ENCODE assay signal across 1 cellular context in the genomic region with DNA sequence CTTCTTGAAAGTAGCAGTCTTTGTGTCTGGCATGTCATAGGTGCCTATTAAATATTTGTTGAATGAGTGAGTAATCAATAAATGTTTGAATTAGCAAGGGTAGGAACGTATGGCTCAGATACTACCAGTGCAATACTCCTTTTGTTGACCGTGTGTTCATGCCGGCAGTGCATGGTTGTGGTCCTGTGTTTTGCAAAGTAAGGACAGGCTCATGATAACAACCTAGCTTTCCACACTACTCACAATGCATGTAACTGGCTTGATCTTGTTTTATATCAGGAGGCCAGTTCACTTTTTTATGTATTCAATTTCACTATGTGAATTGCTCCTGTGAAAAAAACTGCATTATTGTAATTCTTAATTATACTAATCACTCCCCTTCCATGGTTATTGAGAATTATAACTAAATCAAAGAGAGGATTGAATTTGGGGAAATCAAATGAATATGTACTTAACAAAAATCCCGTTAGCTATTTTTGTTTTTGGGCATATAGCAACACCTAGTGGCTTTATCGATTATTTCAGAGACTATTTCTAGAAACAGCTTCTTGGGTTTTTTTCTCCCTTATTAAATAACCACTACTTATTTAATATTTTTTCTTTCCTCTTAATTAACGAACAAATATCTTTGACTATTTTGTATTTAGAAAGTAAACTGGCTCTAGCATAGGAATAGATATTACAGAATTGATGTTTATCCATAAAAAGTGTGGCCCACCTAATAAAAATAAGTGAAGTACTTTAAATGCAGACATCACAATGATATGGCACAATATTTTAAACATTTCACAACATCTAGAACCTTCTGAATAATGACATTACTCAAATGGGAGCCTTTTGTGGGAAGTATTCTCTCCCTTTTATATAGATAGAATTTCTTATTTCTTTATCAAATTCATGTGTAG.
TF ChIP-seq lines count a peak whose summit lies in the region.

No MANE protein-coding gene starts in this region.

TF ChIP-seq in SK-N-SH treated with all-trans-retinoic acid at 6 μM for 48 hours, 23 proteins besides CTCF, POLR2A, EP300 and RAD21 (continued from another document):
- TF ChIP-seq CREB5 (CRISPR knock-in tag; IDR thresholded peaks at IDR 0.05; ENCODE audit: low read depth) (no peak), ZFP30 (CRISPR knock-in tag; IDR thresholded peaks at IDR 0.05) (no peak), CSRNP3 (CRISPR knock-in tag; IDR thresholded peaks at IDR 0.05) (no peak), ZNF8 (CRISPR knock-in tag; IDR thresholded peaks at IDR 0.05) (no peak), RARB (CRISPR knock-in tag; IDR thresholded peaks at IDR 0.05) (no peak), CSDC2 (CRISPR knock-in tag; IDR thresholded peaks at IDR 0.05) (no peak), ZNF70 (CRISPR knock-in tag; IDR thresholded peaks at IDR 0.05) (no peak), GLIS3 (CRISPR knock-in tag; IDR thresholded peaks at IDR 0.05) (no peak)
- TF ChIP-seq, protein P1, sequence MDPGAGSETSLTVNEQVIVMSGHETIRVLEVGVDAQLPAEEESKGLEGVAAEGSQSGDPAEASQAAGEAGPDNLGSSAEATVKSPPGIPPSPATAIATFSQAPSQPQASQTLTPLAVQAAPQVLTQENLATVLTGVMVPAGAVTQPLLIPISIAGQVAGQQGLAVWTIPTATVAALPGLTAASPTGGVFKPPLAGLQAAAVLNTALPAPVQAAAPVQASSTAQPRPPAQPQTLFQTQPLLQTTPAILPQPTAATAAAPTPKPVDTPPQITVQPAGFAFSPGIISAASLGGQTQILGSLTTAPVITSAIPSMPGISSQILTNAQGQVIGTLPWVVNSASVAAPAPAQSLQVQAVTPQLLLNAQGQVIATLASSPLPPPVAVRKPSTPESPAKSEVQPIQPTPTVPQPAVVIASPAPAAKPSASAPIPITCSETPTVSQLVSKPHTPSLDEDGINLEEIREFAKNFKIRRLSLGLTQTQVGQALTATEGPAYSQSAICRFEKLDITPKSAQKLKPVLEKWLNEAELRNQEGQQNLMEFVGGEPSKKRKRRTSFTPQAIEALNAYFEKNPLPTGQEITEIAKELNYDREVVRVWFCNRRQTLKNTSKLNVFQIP (CRISPR knock-in tag; IDR thresholded peaks at IDR 0.05; ENCODE audit: borderline replicate concordance, low read depth), result no peak
TF ChIP-seq in SK-N-SH treated with all-trans-retinoic acid at 6 μM for 48 hours: peak in this region for 0.
